ENCODE assay signal across 28 cellular contexts in the genomic region with DNA sequence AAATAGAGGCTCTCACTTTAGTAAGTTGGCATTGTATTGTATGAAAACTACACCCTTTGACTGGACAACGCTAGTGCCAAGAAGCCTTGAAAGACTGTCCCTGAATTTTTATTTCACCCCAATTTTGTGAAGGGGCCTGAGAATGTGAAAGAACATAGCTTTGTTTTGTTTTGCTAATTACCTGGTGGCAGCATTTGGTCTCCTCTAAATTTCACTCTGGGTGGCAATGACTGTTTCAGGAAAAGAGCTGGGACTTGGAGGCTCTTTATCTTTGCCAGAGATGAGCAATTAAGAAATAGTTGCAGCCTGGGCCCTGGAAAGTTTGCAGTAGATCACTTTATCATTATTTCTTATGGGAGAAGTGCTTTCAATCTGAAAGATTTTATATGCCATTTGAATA.
"Had no signal": no experiment of that assay in that cellular context is flagged by ENCODE, and none has a peak within 500 bp of the region (broad histone marks: within the 10 kb centered on the region; RNA-seq: fewer than 3 reads in every experiment).

No MANE protein-coding gene starts in this region.

- H3K27ac Mint-ChIP-seq: activated CD4-positive, alpha-beta memory T cell treated with anti-CD3 and anti-CD28 coated beads, Interleukin-2, amount 10 ng/mL, durations not matched to agents 7 days and 5 days; activated CD4-positive, alpha-beta T cell treated with anti-CD3 and anti-CD28 coated beads, Interleukin-2, amount 10 ng/mL, durations not matched to agents 7 days and 5 days; activated naive CD8-positive, alpha-beta T cell; activated T-helper 17 cell treated with anti-CD3 and anti-CD28 coated beads, Interleukin-2, amount 50 U/mL, for 72 hours; dendritic cell treated with granulocyte-macrophage colony-stimulating factor and Interleukin-4, amounts not matched to agents 40 ng/mL and 50 ng/mL, for 4 days; effector memory CD8-positive, alpha-beta T cell had no signal

- H3K36me3 ChIP-seq: brain microvascular endothelial cell, esophagus muscularis mucosa, gastrocnemius medialis, heart left ventricle had no signal

- H3K27me3 Mint-ChIP-seq: activated CD4-positive, alpha-beta memory T cell treated with anti-CD3 and anti-CD28 coated beads, Interleukin-2, amount 10 ng/mL, durations not matched to agents 7 days and 5 days; activated CD4-positive, alpha-beta T cell treated with anti-CD3 and anti-CD28 coated beads, Interleukin-2, amount 10 ng/mL, durations not matched to agents 7 days and 5 days; activated T-helper 17 cell treated with anti-CD3 and anti-CD28 coated beads, Interleukin-2, amount 50 U/mL, for 72 hours; central memory CD8-positive, alpha-beta T cell; dendritic cell treated with granulocyte-macrophage colony-stimulating factor and Interleukin-4, amounts not matched to agents 40 ng/mL and 50 ng/mL, for 4 days; effector memory CD8-positive, alpha-beta T cell had no signal

- H3K9me3 Mint-ChIP-seq: activated CD4-positive, alpha-beta memory T cell treated with anti-CD3 and anti-CD28 coated beads, Interleukin-2, amount 10 ng/mL, durations not matched to agents 7 days and 5 days; activated CD4-positive, alpha-beta T cell treated with anti-CD3 and anti-CD28 coated beads, Interleukin-2, amount 10 ng/mL, durations not matched to agents 7 days and 5 days; dendritic cell treated with granulocyte-macrophage colony-stimulating factor and Interleukin-4, amounts not matched to agents 40 ng/mL and 50 ng/mL, for 4 days had no signal

- H3K36me3 Mint-ChIP-seq: activated naive CD8-positive, alpha-beta T cell had no signal

- DNase-seq: activated CD4-positive, alpha-beta memory T cell treated with anti-CD3 and anti-CD28 coated beads, Interleukin-2, amount 10 ng/mL, durations not matched to agents 7 days and 5 days; activated CD4-positive, alpha-beta T cell treated with anti-CD3 and anti-CD28 coated beads for 1 hour; activated CD4-positive, alpha-beta T cell treated with anti-CD3 and anti-CD28 coated beads for 4 hours; activated CD4-positive, alpha-beta T cell treated with anti-CD3 and anti-CD28 coated beads, Interleukin-2, amount 10 ng/mL, durations not matched to agents 7 days and 5 days; activated CD4-positive, alpha-beta T cell treated with anti-CD3 and anti-CD28 coated beads, Interleukin-2, amount 50 U/mL, for 4 hours; activated effector memory CD4-positive, alpha-beta T cell treated with Interleukin-2 at 50 U/mL for 16 hours; activated gamma-delta T cell treated with Interleukin-2 at 50 U/mL for 16 hours; activated naive CD4-positive, alpha-beta T cell treated with anti-CD3 and anti-CD28 coated beads, Interleukin-2, amount 50 U/mL, for 16 hours; activated naive CD4-positive, alpha-beta T cell treated with Interleukin-2 at 50 U/mL for 16 hours; activated T-cell treated with anti-CD3 and anti-CD28 coated beads, Interleukin-2, amount 50 U/mL, for 4 hours; amniotic stem cell; anterior cingulate cortex; brain microvascular endothelial cell; dorsolateral prefrontal cortex; effector CD4-positive, alpha-beta T cell; effector memory CD8-positive, alpha-beta T cell; erythroblast; foreskin keratinocyte; gastrocnemius medialis; glutamatergic neuron; heart left ventricle; T-helper 2 cell had no signal

- ATAC-seq: activated T-cell treated with anti-CD3 and anti-CD28 coated beads, Interleukin-2, amount 50 U/mL, for 4 hours; activated T-helper 17 cell treated with anti-CD3 and anti-CD28 coated beads, Interleukin-2, amount 50 U/mL, for 72 hours; effector memory CD8-positive, alpha-beta T cell; foreskin keratinocyte; gastrocnemius medialis; heart left ventricle had no signal

- H3K27me3 ChIP-seq: brain microvascular endothelial cell, dorsolateral prefrontal cortex, foreskin keratinocyte, gastrocnemius medialis, heart left ventricle had no signal

- H3K27ac ChIP-seq: brain microvascular endothelial cell, coronary artery, dorsolateral prefrontal cortex, esophagus muscularis mucosa, foreskin keratinocyte, gastrocnemius medialis, heart left ventricle had no signal

- H3K4me3 ChIP-seq: coronary artery, dorsolateral prefrontal cortex, esophagus muscularis mucosa, gastrocnemius medialis, heart left ventricle had no signal

- H3K4me1 Mint-ChIP-seq: activated CD4-positive, alpha-beta memory T cell treated with anti-CD3 and anti-CD28 coated beads, Interleukin-2, amount 10 ng/mL, durations not matched to agents 7 days and 5 days; activated CD4-positive, alpha-beta T cell treated with anti-CD3 and anti-CD28 coated beads, Interleukin-2, amount 10 ng/mL, durations not matched to agents 7 days and 5 days; activated T-helper 17 cell treated with anti-CD3 and anti-CD28 coated beads, Interleukin-2, amount 50 U/mL, for 72 hours; central memory CD8-positive, alpha-beta T cell had no signal

- H3K4me1 ChIP-seq: esophagus muscularis mucosa, foreskin keratinocyte, gastrocnemius medialis, heart left ventricle had no signal

- H3K9me3 ChIP-seq: esophagus muscularis mucosa, gastrocnemius medialis, heart left ventricle had no signal

- H3K4me3 Mint-ChIP-seq: activated CD4-positive, alpha-beta memory T cell treated with anti-CD3 and anti-CD28 coated beads, Interleukin-2, amount 10 ng/mL, durations not matched to agents 7 days and 5 days; activated CD4-positive, alpha-beta T cell treated with anti-CD3 and anti-CD28 coated beads, Interleukin-2, amount 10 ng/mL, durations not matched to agents 7 days and 5 days; activated naive CD8-positive, alpha-beta T cell; activated T-cell treated with anti-CD3 and anti-CD28 coated beads, Interleukin-2, amount 50 U/mL, for 4 hours; activated T-helper 17 cell treated with anti-CD3 and anti-CD28 coated beads, Interleukin-2, amount 50 U/mL, for 72 hours; central memory CD8-positive, alpha-beta T cell; dendritic cell treated with granulocyte-macrophage colony-stimulating factor and Interleukin-4, amounts not matched to agents 40 ng/mL and 50 ng/mL, for 4 days; effector memory CD8-positive, alpha-beta T cell had no signal
